Comparison of ENCODE assay signal across 9 cellular contexts in genomic region chr5:9546973-9547947, GRCh38. TPM values are rescaled to one million over a fixed set of nuclear protein-coding genes. Genes with fewer than 3 reads are reported as not detected.
DNase-seq lines count a peak whose midpoint lies in the region; ATAC-seq and TF ChIP-seq lines count a peak whose summit lies in the region.
"Had no signal": no experiment of that assay in that cellular context is flagged by ENCODE, and none has a peak within 500 bp of the region (broad histone marks: within the 10 kb centered on the region; RNA-seq: fewer than 3 reads in every experiment).

No MANE protein-coding gene starts in this region.

- no peaks in the 10 kb centered on the region for H3K36me3 ChIP-seq in BLaER1 treated with 17β-estradiol and CSF1 and Interleukin-3, amounts not matched to agents 10 nM and 100 nM
- peaks cover 8% of the 10 kb centered on the region for H3K36me3 ChIP-seq in WERI-Rb-1
- H3K36me3 ChIP-seq in CD8-positive, alpha-beta memory T cell (ENCODE audit: insufficient read depth, low read length) = no peaks in the 10 kb centered on the region

- ATAC-seq in left cardiac atrium = peak in 1 of 2 donors; percentile 10
- no peak for ATAC-seq in HG03439 (IDR thresholded peaks at IDR 0.05; ENCODE audit: unreplicated experiment)

- peaks cover 4 to 18% (median 5%) of the 10 kb centered on the region in 5 donors for H3K9me3 Mint-ChIP-seq in CD8-positive, alpha-beta memory T cell

- H3K36me3 Mint-ChIP-seq in CD8-positive, alpha-beta memory T cell = no peaks in the 10 kb centered on the region

- H4K20me1 ChIP-seq in BLaER1 treated with 17β-estradiol and CSF1 and Interleukin-3, amounts not matched to agents 10 nM and 100 nM = no peaks in the 10 kb centered on the region

- H3K4me3 Mint-ChIP-seq in CD8-positive, alpha-beta memory T cell = no peak overlapping the region

- no peak overlapping the region for H3K27ac ChIP-seq in BLaER1 treated with 17β-estradiol and CSF1 and Interleukin-3, amounts not matched to agents 10 nM and 100 nM
- no peak overlapping the region for H3K27ac ChIP-seq in WERI-Rb-1
- no peak overlapping the region for H3K27ac ChIP-seq in CD8-positive, alpha-beta memory T cell (ENCODE audit: low read depth, low read length)

- intact Hi-C loops in left cardiac atrium (cut with DNase I) = loop anchor here in 1 of 2 donors (10.0 kb wide), 1 partner anchor 192 kb away; no protein-coding TSS in a partner anchor

- peak overlapping the region; percentile 15 to 59 (median 41); a peak in 17 of 22 replicates for H3K4me2 ChIP-seq in BLaER1 treated with 17β-estradiol and CSF1 and Interleukin-3, amounts not matched to agents 10 nM and 100 nM

- no peak for TF ChIP-seq CTCF in WERI-Rb-1 (IDR thresholded peaks at IDR 0.05; ENCODE audit: low read depth, low read length)
- no peak for TF ChIP-seq CTCF in GM10266 (IDR thresholded peaks at IDR 0.05; ENCODE audit: control insufficient read depth, insufficient read depth, low read depth, missing control alignments)

- peaks cover 0 to 11% (median 6%) of the 10 kb centered on the region in 3 donors for H3K4me1 Mint-ChIP-seq in CD8-positive, alpha-beta memory T cell

- POLR2A ChIA-PET in CD8-positive, alpha-beta memory T cell (lab: Charles Lee) = no interaction called here

- H3K27me3 ChIP-seq in BLaER1 treated with 17β-estradiol and CSF1 and Interleukin-3, amounts not matched to agents 10 nM and 100 nM = peaks cover 7 to 18% (median 14%) of the 10 kb centered on the region in 11 experiments; a peak in 20 of 22 replicates
- H3K27me3 ChIP-seq in WERI-Rb-1 (ENCODE audit: insufficient read depth, low read depth, severe bottlenecking) = no peaks in the 10 kb centered on the region
- H3K27me3 ChIP-seq in CD8-positive, alpha-beta memory T cell (ENCODE audit: insufficient read depth, low read length, poor library complexity, severe bottlenecking) = no peaks in the 10 kb centered on the region

- peaks cover 13 to 29% of the 10 kb centered on the region in 2 donors for H3K27me3 Mint-ChIP-seq in CD8-positive, alpha-beta memory T cell

- no peak overlapping the region; a peak in 1 of 20 replicates for H3K4me3 ChIP-seq in BLaER1 treated with 17β-estradiol and CSF1 and Interleukin-3, amounts not matched to agents 10 nM and 100 nM
- peak overlapping the region; percentile 79 for H3K4me3 ChIP-seq in WERI-Rb-1 (ENCODE audit: low read depth, low read length)
- no peak overlapping the region for H3K4me3 ChIP-seq in CD8-positive, alpha-beta memory T cell (ENCODE audit: low read length)

- H3K9me3 ChIP-seq in BLaER1 treated with 17β-estradiol and CSF1 and Interleukin-3, amounts not matched to agents 10 nM and 100 nM (replicated peaks in 1 of 11) = peaks cover 13 to 21% (median 16%) of the 10 kb centered on the region in 11 experiments; a peak in 21 of 22 replicates
- H3K9me3 ChIP-seq in WERI-Rb-1 (ENCODE audit: severe bottlenecking) = no peaks in the 10 kb centered on the region
- H3K9me3 ChIP-seq in CD8-positive, alpha-beta memory T cell (ENCODE audit: low read length) = no peaks in the 10 kb centered on the region

- peaks cover 0 to 23% (median 12%) of the 10 kb centered on the region in 10 experiments; a peak in 13 of 20 replicates for H3K4me1 ChIP-seq in BLaER1 treated with 17β-estradiol and CSF1 and Interleukin-3, amounts not matched to agents 10 nM and 100 nM
- no peaks in the 10 kb centered on the region for H3K4me1 ChIP-seq in CD8-positive, alpha-beta memory T cell (ENCODE audit: insufficient read depth, low read length)

- H3K27ac Mint-ChIP-seq in CD8-positive, alpha-beta memory T cell = no peak overlapping the region

- no peak overlapping the region for H3K9ac ChIP-seq in BLaER1 treated with 17β-estradiol and CSF1 and Interleukin-3, amounts not matched to agents 10 nM and 100 nM

- DNase-seq in WERI-Rb-1 (no peak), left cardiac atrium (peak; percentile 43), pons (ENCODE audit: low spot score) (peak; percentile 78), GM10266 (ENCODE audit: extremely low spot score) (no peak)
- DNase-seq in activated effector memory CD4-positive, alpha-beta T cell treated with Interleukin-2 at 50 U/mL for 16 hours = no peak
- DNase-seq in CD8-positive, alpha-beta memory T cell = no peak

- CTCF ChIA-PET in CD8-positive, alpha-beta memory T cell (lab: Charles Lee) = no interaction called here

RNA-seq across cellular contexts. Expression of gene SEMA5A, which starts 1.4 kb away (rescaled TPM):
- total RNA-seq in left cardiac atrium = 10 to 100 TPM; 16.2 to 19.7 TPM
- total RNA-seq in CD8-positive, alpha-beta memory T cell = not detected
- polyA plus RNA-seq in CD8-positive, alpha-beta memory T cell = not detected
- total RNA-seq: activated CD8-positive, alpha-beta memory T cell treated with anti-CD3 and anti-CD28 coated beads for 36 hours had no signal

Comparison
In these comparisons a context has a peak if more than half of its experiments do, and no peak if none do; other contexts are left out.
1. DNase-seq: peak in left cardiac atrium (single experiment) and pons (single experiment); none in WERI-Rb-1 (single experiment), GM10266 (single experiment), activated effector memory CD4-positive, alpha-beta T cell treated with Interleukin-2 at 50 U/mL for 16 hours (single experiment) and CD8-positive, alpha-beta memory T cell (0 of 5).
2. RNA of gene SEMA5A, which starts 1.4 kb away (total RNA-seq): 16.2 to 19.7 TPM in left cardiac atrium; not detected in CD8-positive, alpha-beta memory T cell; every median in the first group is over 10 times any median in the second.